ENCODE assay signal across 36 cellular contexts in genomic region chr6:20965915-20966314, GRCh38.
"Had no signal": no experiment of that assay in that cellular context is flagged by ENCODE, and none has a peak within 500 bp of the region (broad histone marks: within the 10 kb centered on the region; RNA-seq: fewer than 3 reads in every experiment).

No MANE protein-coding gene starts in this region.

- H3K4me1 Mint-ChIP-seq: activated B cell treated with CpG ODN at 0.5 μM for 24 hours; activated CD4-positive, alpha-beta T cell treated with anti-CD3 and anti-CD28 coated beads, Interleukin-2, amount 10 ng/mL, durations not matched to agents 24 days and 14 days; activated naive CD8-positive, alpha-beta T cell treated with anti-CD3 and anti-CD28 coated beads for 36 hours; activated T-helper 17 cell treated with anti-CD3 and anti-CD28 coated beads, Interleukin-2, amount 50 U/mL, for 72 hours; central memory CD8-positive, alpha-beta T cell had no signal

- H3K36me3 ChIP-seq: adrenal gland, cardiac muscle cell had no signal

- H3K4me1 ChIP-seq: adrenal gland had no signal

- ATAC-seq: activated CD8-positive, alpha-beta T cell treated with anti-CD3 and anti-CD28 coated beads for 36 hours; activated naive CD4-positive, alpha-beta T cell treated with anti-CD3 and anti-CD28 coated beads, Interleukin-2, amount 50 U/mL, for 72 hours; activated T-cell treated with anti-CD3 and anti-CD28 coated beads, Interleukin-2, amount 50 U/mL, for 4 hours; activated T-cell treated with anti-CD3 and anti-CD28 coated beads, Interleukin-2, amount 50 U/mL, for 72 hours; activated T-helper 17 cell treated with anti-CD3 and anti-CD28 coated beads, Interleukin-2, amount 50 U/mL, for 72 hours had no signal

- H3K27ac Mint-ChIP-seq: activated B cell treated with CpG ODN at 0.5 μM for 24 hours; activated CD4-positive, alpha-beta memory T cell treated with anti-CD3 and anti-CD28 coated beads for 36 hours; activated CD4-positive, alpha-beta T cell treated with anti-CD3 and anti-CD28 coated beads, Interleukin-2, amount 10 ng/mL, durations not matched to agents 24 days and 14 days; activated CD8-positive, alpha-beta T cell treated with anti-CD3 and anti-CD28 coated beads for 36 hours; activated naive CD4-positive, alpha-beta T cell treated with anti-CD3 and anti-CD28 coated beads for 36 hours; activated naive CD4-positive, alpha-beta T cell treated with anti-CD3 and anti-CD28 coated beads, Interleukin-2, amount 50 U/mL, for 72 hours; activated naive CD8-positive, alpha-beta T cell treated with anti-CD3 and anti-CD28 coated beads for 36 hours; activated T-cell treated with anti-CD3 and anti-CD28 coated beads, Interleukin-2, amount 50 U/mL, for 72 hours; activated T-helper 1 cell treated with anti-CD3 and anti-CD28 coated beads, Interleukin-12 subunit alpha, Interleukin-12 subunit beta, Interleukin-2, Interleukin-4 antibody, amounts not matched to agents 30 ng/mL and 10 ng/mL and 1 ng/mL, durations not matched to agents 14 hours and 24 hours and 36 hours; activated T-helper 17 cell treated with anti-CD3 and anti-CD28 coated beads, Interleukin-2, amount 50 U/mL, for 72 hours; T-helper 1 cell treated with Interleukin-12 subunit alpha and Interleukin-12 subunit beta and Interleukin-4 antibody, amounts not matched to agents 30 μg/mL and 1 μg/mL, for 36 hours; T-helper 2 cell treated with Interferon-gamma antibody and Interleukin-4, amounts not matched to agents 5 μg/mL and 100 μg/mL, for 36 hours had no signal

- H3K27ac ChIP-seq: adrenal gland, cardiac muscle cell, VCaP had no signal

- H3K4me3 Mint-ChIP-seq: activated B cell treated with CpG ODN at 0.5 μM for 24 hours; activated CD4-positive, alpha-beta memory T cell treated with anti-CD3 and anti-CD28 coated beads for 36 hours; activated CD4-positive, alpha-beta T cell treated with anti-CD3 and anti-CD28 coated beads, Interleukin-2, amount 10 ng/mL, durations not matched to agents 24 days and 14 days; activated CD8-positive, alpha-beta T cell treated with anti-CD3 and anti-CD28 coated beads for 36 hours; activated naive CD4-positive, alpha-beta T cell treated with anti-CD3 and anti-CD28 coated beads for 36 hours; activated naive CD8-positive, alpha-beta T cell treated with anti-CD3 and anti-CD28 coated beads for 36 hours; activated T-cell treated with anti-CD3 and anti-CD28 coated beads, Interleukin-2, amount 50 U/mL, for 4 hours; activated T-cell treated with anti-CD3 and anti-CD28 coated beads, Interleukin-2, amount 50 U/mL, for 72 hours; activated T-helper 1 cell treated with anti-CD3 and anti-CD28 coated beads, Interleukin-12 subunit alpha, Interleukin-12 subunit beta, Interleukin-2, Interleukin-4 antibody, amounts not matched to agents 30 ng/mL and 10 ng/mL and 1 ng/mL, durations not matched to agents 14 hours and 24 hours and 36 hours; activated T-helper 17 cell treated with anti-CD3 and anti-CD28 coated beads, Interleukin-2, amount 50 U/mL, for 72 hours; brain; central memory CD8-positive, alpha-beta T cell; T-helper 1 cell treated with Interleukin-12 subunit alpha and Interleukin-12 subunit beta and Interleukin-4 antibody, amounts not matched to agents 30 μg/mL and 1 μg/mL, for 36 hours; T-helper 2 cell treated with Interferon-gamma antibody and Interleukin-4, amounts not matched to agents 5 μg/mL and 100 μg/mL, for 36 hours had no signal

- DNase-seq: activated B cell treated with CpG ODN at 0.5 μM for 24 hours; activated CD4-positive, alpha-beta memory T cell treated with anti-CD3 and anti-CD28 coated beads for 36 hours; activated CD4-positive, alpha-beta T cell treated with anti-CD3 and anti-CD28 coated beads for 4 hours; activated CD4-positive, alpha-beta T cell treated with anti-CD3 and anti-CD28 coated beads, Interleukin-2, amount 10 ng/mL, durations not matched to agents 24 days and 14 days; activated CD4-positive, alpha-beta T cell treated with anti-CD3 and anti-CD28 coated beads, Interleukin-2, amount 50 U/mL, for 1 hour; activated CD4-positive, alpha-beta T cell treated with anti-CD3 and anti-CD28 coated beads, Interleukin-2, amount 50 U/mL, for 4 hours; activated CD4-positive, CD25-positive, alpha-beta regulatory T cell treated with anti-CD3 and anti-CD28 coated beads, Interleukin-2, amount 50 U/mL, for 72 hours; activated CD8-positive, alpha-beta memory T cell treated with anti-CD3 and anti-CD28 coated beads, Interleukin-2, amount 50 U/mL, for 4 hours; activated CD8-positive, alpha-beta T cell treated with anti-CD3 and anti-CD28 coated beads for 36 hours; activated effector memory CD4-positive, alpha-beta T cell treated with anti-CD3 and anti-CD28 coated beads, Interleukin-2, amount 50 U/mL, for 16 hours; activated gamma-delta T cell treated with Interleukin-2 at 50 U/mL for 16 hours; activated naive CD4-positive, alpha-beta T cell; activated naive CD4-positive, alpha-beta T cell treated with anti-CD3 and anti-CD28 coated beads for 36 hours; activated naive CD4-positive, alpha-beta T cell treated with anti-CD3 and anti-CD28 coated beads, Interleukin-2, amount 50 U/mL, for 16 hours; activated naive CD8-positive, alpha-beta T cell treated with anti-CD3 and anti-CD28 coated beads for 36 hours; activated T-cell treated with anti-CD3 and anti-CD28 coated beads for 4 hours; activated T-cell treated with anti-CD3 and anti-CD28 coated beads, Interleukin-2, amount 50 U/mL, for 1 hour; activated T-cell treated with anti-CD3 and anti-CD28 coated beads, Interleukin-2, amount 50 U/mL, for 4 hours; activated T-cell treated with anti-CD3 and anti-CD28 coated beads, Interleukin-2, amount 50 U/mL, for 72 hours; adrenal gland; amniotic stem cell; aorta; caudate nucleus; cerebellar nuclear complex; T-helper 1 cell; T-helper 2 cell; T-helper 9 cell had no signal

- H3K4me3 ChIP-seq: adrenal gland, cardiac muscle cell had no signal

- H3K27me3 ChIP-seq: adrenal gland, cardiac muscle cell had no signal

- H3K27me3 Mint-ChIP-seq: activated B cell treated with CpG ODN at 0.5 μM for 24 hours; activated CD4-positive, alpha-beta memory T cell treated with anti-CD3 and anti-CD28 coated beads for 36 hours; activated CD4-positive, alpha-beta T cell treated with anti-CD3 and anti-CD28 coated beads, Interleukin-2, amount 10 ng/mL, durations not matched to agents 24 days and 14 days; activated CD8-positive, alpha-beta T cell treated with anti-CD3 and anti-CD28 coated beads for 36 hours; activated naive CD8-positive, alpha-beta T cell treated with anti-CD3 and anti-CD28 coated beads for 36 hours; activated T-helper 17 cell treated with anti-CD3 and anti-CD28 coated beads, Interleukin-2, amount 50 U/mL, for 72 hours; brain; central memory CD8-positive, alpha-beta T cell had no signal
